19 cellular contexts compared by ENCODE assay signal in genomic region chr5:65264420-65264819, GRCh38.
"Had no signal": no experiment of that assay in that cellular context is flagged by ENCODE, and none has a peak within 500 bp of the region (broad histone marks: within the 10 kb centered on the region; RNA-seq: fewer than 3 reads in every experiment).

No MANE protein-coding gene starts in this region.

- H3K36me3 ChIP-seq: tibial nerve, upper lobe of right lung, vagina had no signal

- H3K27ac ChIP-seq: skin epidermis, testis, tibial nerve, upper lobe of right lung, vagina had no signal

- H3K27me3 Mint-ChIP-seq: stimulated activated naive B cell treated with anti-CD40 and anti-IgM and Interleukin-4, amounts not matched to agents 10 μg/mL and 1 μg/mL and 100 μg/mL, for 72 hours; stimulated activated naive CD8-positive, alpha-beta T cell treated with anti-CD3 and anti-CD28 coated beads, Interleukin-15, amount 100 ng/mL, for 72 hours had no signal

- ATAC-seq: esophagus mucosa; left lobe of liver; natural killer cell; sciatic nerve; stimulated activated naive B cell treated with anti-CD40 and anti-IgM and Interleukin-4, amounts not matched to agents 10 μg/mL and 1 μg/mL and 100 μg/mL, for 72 hours; stimulated activated naive CD8-positive, alpha-beta T cell treated with anti-CD3 and anti-CD28 coated beads, Interleukin-15, amount 100 ng/mL, for 72 hours; upper lobe of right lung had no signal

- DNase-seq: effector memory CD4-positive, alpha-beta T cell; glutamatergic neuron; islet precursor cell; mammary epithelial cell; natural killer cell; posterior cingulate gyrus; stimulated activated CD4-positive, alpha-beta T cell treated with anti-CD3 and anti-CD28 coated beads, Interleukin-2, amount 100 ng/mL, for 24 hours; stimulated activated CD4-positive, alpha-beta T cell treated with anti-CD3 and anti-CD28 coated beads, Interleukin-4, amount 100 ng/mL, for 4 hours; stimulated activated naive B cell treated with anti-CD40 and anti-IgM and Interleukin-4, amounts not matched to agents 10 μg/mL and 1 μg/mL and 100 μg/mL, for 72 hours; stimulated activated naive CD8-positive, alpha-beta T cell treated with anti-CD3 and anti-CD28 coated beads, Interleukin-15, amount 100 ng/mL, for 72 hours; testis; upper lobe of right lung had no signal

- H3K4me1 ChIP-seq: upper lobe of right lung had no signal

- H3K27ac Mint-ChIP-seq: natural killer cell; stimulated activated naive B cell treated with anti-CD40 and anti-IgM and Interleukin-4, amounts not matched to agents 10 μg/mL and 1 μg/mL and 100 μg/mL, for 72 hours had no signal

- H3K4me3 Mint-ChIP-seq: natural killer cell; neural crest cell; stimulated activated naive B cell treated with anti-CD40 and anti-IgM and Interleukin-4, amounts not matched to agents 10 μg/mL and 1 μg/mL and 100 μg/mL, for 72 hours; stimulated activated naive CD8-positive, alpha-beta T cell treated with anti-CD3 and anti-CD28 coated beads, Interleukin-15, amount 100 ng/mL, for 72 hours had no signal

- H3K9me3 ChIP-seq: testis, tibial nerve, upper lobe of right lung, vagina had no signal

- H3K36me3 Mint-ChIP-seq: natural killer cell had no signal

- H3K4me1 Mint-ChIP-seq: natural killer cell; stimulated activated naive B cell treated with anti-CD40 and anti-IgM and Interleukin-4, amounts not matched to agents 10 μg/mL and 1 μg/mL and 100 μg/mL, for 72 hours had no signal

- H3K27me3 ChIP-seq: testis, tibial nerve, upper lobe of right lung, vagina had no signal

- H3K4me3 ChIP-seq: skin epidermis, testis, tibial nerve, upper lobe of right lung, vagina had no signal

- H3K9me3 Mint-ChIP-seq: natural killer cell; neural crest cell; stimulated activated naive B cell treated with anti-CD40 and anti-IgM and Interleukin-4, amounts not matched to agents 10 μg/mL and 1 μg/mL and 100 μg/mL, for 72 hours; stimulated activated naive CD8-positive, alpha-beta T cell treated with anti-CD3 and anti-CD28 coated beads, Interleukin-15, amount 100 ng/mL, for 72 hours had no signal
